ENCODE assay signal across 1 cellular context in genomic region chr1:234612352-234613127, GRCh38.
TF ChIP-seq lines count a peak whose summit lies in the region.

No MANE protein-coding gene starts in this region.

TF ChIP-seq in HepG2, 621 proteins besides CTCF, POLR2A, EP300 and RAD21 (continued from another document and continues in another):
- TF ChIP-seq, protein P1, sequence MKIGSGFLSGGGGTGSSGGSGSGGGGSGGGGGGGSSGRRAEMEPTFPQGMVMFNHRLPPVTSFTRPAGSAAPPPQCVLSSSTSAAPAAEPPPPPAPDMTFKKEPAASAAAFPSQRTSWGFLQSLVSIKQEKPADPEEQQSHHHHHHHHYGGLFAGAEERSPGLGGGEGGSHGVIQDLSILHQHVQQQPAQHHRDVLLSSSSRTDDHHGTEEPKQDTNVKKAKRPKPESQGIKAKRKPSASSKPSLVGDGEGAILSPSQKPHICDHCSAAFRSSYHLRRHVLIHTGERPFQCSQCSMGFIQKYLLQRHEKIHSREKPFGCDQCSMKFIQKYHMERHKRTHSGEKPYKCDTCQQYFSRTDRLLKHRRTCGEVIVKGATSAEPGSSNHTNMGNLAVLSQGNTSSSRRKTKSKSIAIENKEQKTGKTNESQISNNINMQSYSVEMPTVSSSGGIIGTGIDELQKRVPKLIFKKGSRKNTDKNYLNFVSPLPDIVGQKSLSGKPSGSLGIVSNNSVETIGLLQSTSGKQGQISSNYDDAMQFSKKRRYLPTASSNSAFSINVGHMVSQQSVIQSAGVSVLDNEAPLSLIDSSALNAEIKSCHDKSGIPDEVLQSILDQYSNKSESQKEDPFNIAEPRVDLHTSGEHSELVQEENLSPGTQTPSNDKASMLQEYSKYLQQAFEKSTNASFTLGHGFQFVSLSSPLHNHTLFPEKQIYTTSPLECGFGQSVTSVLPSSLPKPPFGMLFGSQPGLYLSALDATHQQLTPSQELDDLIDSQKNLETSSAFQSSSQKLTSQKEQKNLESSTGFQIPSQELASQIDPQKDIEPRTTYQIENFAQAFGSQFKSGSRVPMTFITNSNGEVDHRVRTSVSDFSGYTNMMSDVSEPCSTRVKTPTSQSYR (CRISPR knock-in tag; IDR thresholded peaks at IDR 0.05; ENCODE audit: borderline replicate concordance), result peak; percentile 77; the same call in 1 of the 2 replicates
- TF ChIP-seq ZNF652 (CRISPR knock-in tag; IDR thresholded peaks at IDR 0.05; ENCODE audit: borderline replicate concordance, low read depth) (peak; percentile 97), ZBTB33 (CRISPR knock-in tag; IDR thresholded peaks at IDR 0.05) (peak; percentile 51; the same call in 1 of the 2 replicates), SMARCC2 (IDR thresholded peaks at IDR 0.05) (no peak), ZNF724P (CRISPR knock-in tag; IDR thresholded peaks at IDR 0.05; ENCODE audit: borderline replicate concordance) (no peak), CHCHD3 (CRISPR knock-in tag; IDR thresholded peaks at IDR 0.05) (no peak), RFX5 (IDR thresholded peaks at IDR 0.05; ENCODE audit: low read depth, low read length) (no peak), ZKSCAN5 (CRISPR knock-in tag; IDR thresholded peaks at IDR 0.05) (no peak), ZNF737 (CRISPR knock-in tag; IDR thresholded peaks at IDR 0.05; ENCODE audit: borderline replicate concordance) (no peak), PHF20 (CRISPR knock-in tag; IDR thresholded peaks at IDR 0.05) (0 out of 2 replicates have a peak, but pooled peaks have one; percentile 35), NRL (CRISPR knock-in tag; IDR thresholded peaks at IDR 0.05; ENCODE audit: borderline replicate concordance) (peak; percentile 66; the same call in 1 of the 2 replicates), ZNF780A (CRISPR knock-in tag; IDR thresholded peaks at IDR 0.05) (peak; percentile 79; the same call in 1 of the 2 replicates), HNF1B (CRISPR knock-in tag; IDR thresholded peaks at IDR 0.05) (peak; percentile 97), NAIF1 (CRISPR knock-in tag; IDR thresholded peaks at IDR 0.05; ENCODE audit: borderline replicate concordance) (no peak), PHF8 (CRISPR knock-in tag; IDR thresholded peaks at IDR 0.05) (peak; percentile 40), TRIM24 (CRISPR knock-in tag; IDR thresholded peaks at IDR 0.05) (no peak), SMAD3 (CRISPR knock-in tag; IDR thresholded peaks at IDR 0.05) (no peak; the same call in 1 of the 2 replicates), SMAD9 (CRISPR knock-in tag; IDR thresholded peaks at IDR 0.05) (no peak), ZNF460 (CRISPR knock-in tag; IDR thresholded peaks at IDR 0.05; ENCODE audit: borderline replicate concordance) (peak; percentile 43; the same call in 1 of the 2 replicates), ZNF749 (CRISPR knock-in tag; IDR thresholded peaks at IDR 0.05; ENCODE audit: borderline replicate concordance) (peak; percentile 70; the same call in 1 of the 2 replicates), MED13 (CRISPR knock-in tag; IDR thresholded peaks at IDR 0.05) (peak; percentile 100), SMYD3 (CRISPR knock-in tag; IDR thresholded peaks at IDR 0.05) (no peak; the same call in 1 of the 2 replicates), SP4 (CRISPR knock-in tag; IDR thresholded peaks at IDR 0.05) (peak; percentile 44; the same call in 1 of the 2 replicates), ZNF883 (CRISPR knock-in tag; IDR thresholded peaks at IDR 0.05; ENCODE audit: not compliant biosample characterization) (peak; percentile 31), STAG1 (CRISPR knock-in tag; IDR thresholded peaks at IDR 0.05) (peak; percentile 62), ZFYVE20 (CRISPR knock-in tag; IDR thresholded peaks at IDR 0.05; ENCODE audit: borderline replicate concordance, low read depth) (no peak), ZNF136 (CRISPR knock-in tag; IDR thresholded peaks at IDR 0.05; ENCODE audit: low read depth) (peak; percentile 60; the same call in 1 of the 2 replicates), NFE2L2 (IDR thresholded peaks at IDR 0.05; ENCODE audit: low read length) (no peak), LBX2 (CRISPR knock-in tag; IDR thresholded peaks at IDR 0.05; ENCODE audit: borderline replicate concordance) (no peak), SUZ12 (IDR thresholded peaks at IDR 0.05; ENCODE audit: low read depth, low read length) (no peak), SMARCE1 (IDR thresholded peaks at IDR 0.05; ENCODE audit: borderline replicate concordance) (no peak), ZNF224 (CRISPR knock-in tag; IDR thresholded peaks at IDR 0.05) (peak; percentile 60; the same call in 1 of the 2 replicates), ZNF7 (CRISPR knock-in tag; IDR thresholded peaks at IDR 0.05) (peak; percentile 7; the same call in 1 of the 2 replicates), HOXA9 (CRISPR knock-in tag; IDR thresholded peaks at IDR 0.05; ENCODE audit: borderline replicate concordance) (0 out of 2 replicates have a peak, but pooled peaks have one; percentile 74), SALL2 (CRISPR knock-in tag; IDR thresholded peaks at IDR 0.05) (peak; percentile 68; the same call in 1 of the 2 replicates), RORA (CRISPR knock-in tag; IDR thresholded peaks at IDR 0.05) (no peak), ATF5 (CRISPR knock-in tag; IDR thresholded peaks at IDR 0.05; ENCODE audit: low read depth) (peak; percentile 77; the same call in 1 of the 2 replicates), HDAC6 (IDR thresholded peaks at IDR 0.05; ENCODE audit: low read depth, low read length) (0 out of 2 replicates have a peak, but pooled peaks have one; percentile 65), MAZ (IDR thresholded peaks at IDR 0.05; ENCODE audit: borderline replicate concordance, low read depth, low read length) (no peak; the same call in none of the 2 replicates), MAZ (CRISPR knock-in tag; IDR thresholded peaks at IDR 0.05; ENCODE audit: low read depth) (peak; percentile 80), ZNF17 (CRISPR knock-in tag; IDR thresholded peaks at IDR 0.05) (no peak), ZNF225 (CRISPR knock-in tag; IDR thresholded peaks at IDR 0.05) (no peak; the same call in 1 of the 2 replicates), JUNB (CRISPR knock-in tag; IDR thresholded peaks at IDR 0.05; ENCODE audit: borderline replicate concordance) (0 out of 2 replicates have a peak, but pooled peaks have one; percentile 26), ZNF282 (IDR thresholded peaks at IDR 0.05; ENCODE audit: partially characterized antibody) (no peak), SP2 (CRISPR knock-in tag; IDR thresholded peaks at IDR 0.05) (no peak), MYNN (CRISPR knock-in tag; IDR thresholded peaks at IDR 0.05; ENCODE audit: low read depth) (0 out of 2 replicates have a peak, but pooled peaks have one; percentile 34), ZNF761 (CRISPR knock-in tag; conservative IDR thresholded peaks at IDR 0.05) (no peak; the same call in 1 of the 2 replicates), TOE1 (CRISPR knock-in tag; IDR thresholded peaks at IDR 0.05) (no peak), FOXK2 (IDR thresholded peaks at IDR 0.05) (peak; percentile 77; the same call in 1 of the 2 replicates), KDM1A (CRISPR knock-in tag; IDR thresholded peaks at IDR 0.05) (0 out of 2 replicates have a peak, but pooled peaks have one; percentile 21), ZNF704 (CRISPR knock-in tag; IDR thresholded peaks at IDR 0.05; ENCODE audit: borderline replicate concordance) (no peak), ZNF230 (CRISPR knock-in tag; IDR thresholded peaks at IDR 0.05) (peak; percentile 43; the same call in 1 of the 2 replicates), ZSCAN21 (CRISPR knock-in tag; IDR thresholded peaks at IDR 0.05; ENCODE audit: borderline replicate concordance) (peak; percentile 96), ZNF468 (CRISPR knock-in tag; IDR thresholded peaks at IDR 0.05) (no peak)
- TF ChIP-seq, protein P2, sequence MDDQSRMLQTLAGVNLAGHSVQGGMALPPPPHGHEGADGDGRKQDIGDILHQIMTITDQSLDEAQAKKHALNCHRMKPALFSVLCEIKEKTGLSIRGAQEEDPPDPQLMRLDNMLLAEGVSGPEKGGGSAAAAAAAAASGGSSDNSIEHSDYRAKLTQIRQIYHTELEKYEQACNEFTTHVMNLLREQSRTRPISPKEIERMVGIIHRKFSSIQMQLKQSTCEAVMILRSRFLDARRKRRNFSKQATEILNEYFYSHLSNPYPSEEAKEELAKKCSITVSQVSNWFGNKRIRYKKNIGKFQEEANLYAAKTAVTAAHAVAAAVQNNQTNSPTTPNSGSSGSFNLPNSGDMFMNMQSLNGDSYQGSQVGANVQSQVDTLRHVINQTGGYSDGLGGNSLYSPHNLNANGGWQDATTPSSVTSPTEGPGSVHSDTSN (CRISPR knock-in tag; IDR thresholded peaks at IDR 0.05; ENCODE audit: borderline replicate concordance), result 0 out of 2 replicates have a peak, but pooled peaks have one; percentile 59
- TF ChIP-seq, protein P3, sequence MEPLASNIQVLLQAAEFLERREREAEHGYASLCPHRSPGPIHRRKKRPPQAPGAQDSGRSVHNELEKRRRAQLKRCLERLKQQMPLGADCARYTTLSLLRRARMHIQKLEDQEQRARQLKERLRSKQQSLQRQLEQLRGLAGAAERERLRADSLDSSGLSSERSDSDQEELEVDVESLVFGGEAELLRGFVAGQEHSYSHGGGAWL (CRISPR knock-in tag; IDR thresholded peaks at IDR 0.05), result peak; percentile 58; the same call in 1 of the 2 replicates
- TF ChIP-seq, protein P4, sequence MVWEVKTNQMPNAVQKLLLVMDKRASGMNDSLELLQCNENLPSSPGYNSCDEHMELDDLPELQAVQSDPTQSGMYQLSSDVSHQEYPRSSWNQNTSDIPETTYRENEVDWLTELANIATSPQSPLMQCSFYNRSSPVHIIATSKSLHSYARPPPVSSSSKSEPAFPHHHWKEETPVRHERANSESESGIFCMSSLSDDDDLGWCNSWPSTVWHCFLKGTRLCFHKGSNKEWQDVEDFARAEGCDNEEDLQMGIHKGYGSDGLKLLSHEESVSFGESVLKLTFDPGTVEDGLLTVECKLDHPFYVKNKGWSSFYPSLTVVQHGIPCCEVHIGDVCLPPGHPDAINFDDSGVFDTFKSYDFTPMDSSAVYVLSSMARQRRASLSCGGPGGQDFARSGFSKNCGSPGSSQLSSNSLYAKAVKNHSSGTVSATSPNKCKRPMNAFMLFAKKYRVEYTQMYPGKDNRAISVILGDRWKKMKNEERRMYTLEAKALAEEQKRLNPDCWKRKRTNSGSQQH (CRISPR knock-in tag; IDR thresholded peaks at IDR 0.05; ENCODE audit: low read depth), result peak; percentile 61
- TF ChIP-seq, protein P5, sequence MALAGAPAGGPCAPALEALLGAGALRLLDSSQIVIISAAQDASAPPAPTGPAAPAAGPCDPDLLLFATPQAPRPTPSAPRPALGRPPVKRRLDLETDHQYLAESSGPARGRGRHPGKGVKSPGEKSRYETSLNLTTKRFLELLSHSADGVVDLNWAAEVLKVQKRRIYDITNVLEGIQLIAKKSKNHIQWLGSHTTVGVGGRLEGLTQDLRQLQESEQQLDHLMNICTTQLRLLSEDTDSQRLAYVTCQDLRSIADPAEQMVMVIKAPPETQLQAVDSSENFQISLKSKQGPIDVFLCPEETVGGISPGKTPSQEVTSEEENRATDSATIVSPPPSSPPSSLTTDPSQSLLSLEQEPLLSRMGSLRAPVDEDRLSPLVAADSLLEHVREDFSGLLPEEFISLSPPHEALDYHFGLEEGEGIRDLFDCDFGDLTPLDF (CRISPR knock-in tag; IDR thresholded peaks at IDR 0.05), result peak; percentile 50; the same call in 1 of the 2 replicates
- TF ChIP-seq, protein P6, sequence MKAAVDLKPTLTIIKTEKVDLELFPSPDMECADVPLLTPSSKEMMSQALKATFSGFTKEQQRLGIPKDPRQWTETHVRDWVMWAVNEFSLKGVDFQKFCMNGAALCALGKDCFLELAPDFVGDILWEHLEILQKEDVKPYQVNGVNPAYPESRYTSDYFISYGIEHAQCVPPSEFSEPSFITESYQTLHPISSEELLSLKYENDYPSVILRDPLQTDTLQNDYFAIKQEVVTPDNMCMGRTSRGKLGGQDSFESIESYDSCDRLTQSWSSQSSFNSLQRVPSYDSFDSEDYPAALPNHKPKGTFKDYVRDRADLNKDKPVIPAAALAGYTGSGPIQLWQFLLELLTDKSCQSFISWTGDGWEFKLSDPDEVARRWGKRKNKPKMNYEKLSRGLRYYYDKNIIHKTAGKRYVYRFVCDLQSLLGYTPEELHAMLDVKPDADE (CRISPR knock-in tag; IDR thresholded peaks at IDR 0.05), result no peak
